ENCODE assay signal across 8 cellular contexts in genomic region chr13:32314968-32315254, GRCh38. TPM values are rescaled to one million over a fixed set of nuclear protein-coding genes. Genes with fewer than 3 reads are reported as not detected.
DNase-seq lines count a peak whose midpoint lies in the region; ATAC-seq, FAIRE-seq and TF ChIP-seq lines count a peak whose summit lies in the region.

No MANE protein-coding gene starts in this region.

- no peak for FAIRE-seq in kidney (lab: Jason Lieb, UNC)

- TF ChIP-seq POLR2A in breast epithelium (IDR thresholded peaks at IDR 0.05) = no peak

- no peaks in the 10 kb centered on the region for H3K36me3 ChIP-seq in breast epithelium
- H3K36me3 ChIP-seq in kidney (ENCODE audit: control insufficient read depth in 1 of 2, insufficient read depth in 2 of 2, low read length in 2 of 2) = no peaks in the 10 kb centered on the region

- intact Hi-C loops in CD14-positive monocyte (cut with micrococcal nuclease) (loop anchor here (5.0 to 10.0 kb wide), 3 partner anchors 110 to 1230 kb away; partner anchors contain the start of gene N4BP2L1 (in 2 of the 2)), breast epithelium (cut with DNase I; ENCODE audit: low total_unique reads) (loop anchor here (5.0 kb wide), 1 partner anchor 1372 kb away; no protein-coding TSS in a partner anchor), kidney (cut with DNase I) (no loop called here)

- H3K4me3 ChIP-seq in breast epithelium = peak overlapping the region; percentile 59 to 79 (median 73)
- peak overlapping the region; percentile 92 to 98 for H3K4me3 ChIP-seq in kidney (ENCODE audit: low read length in 2 of 2)

- peaks cover 0 to 3% (median 0%) of the 10 kb centered on the region in 7 donors for H3K9me3 Mint-ChIP-seq in CD14-positive monocyte

- H3K27me3 ChIP-seq in breast epithelium = no peaks in the 10 kb centered on the region

- DNase-seq in CD14-positive monocyte (ENCODE audit: low spot score) = peak; percentile 70
- DNase-seq in T-helper 1 cell = peak; percentile 10 to 68 (median 43)
- peak in 1 of 2 donors; percentile 40 for DNase-seq in breast epithelium (ENCODE audit: low spot score in 2 of 2)
- no peak for DNase-seq in kidney
- peak; percentile 17 to 47 (median 26) for DNase-seq in stimulated activated CD4-positive, alpha-beta T cell treated with anti-CD3 and anti-CD28 coated beads, TNF-alpha, amount 100 ng/mL, for 24 hours (ENCODE audit: low read depth in 3 of 3)
- DNase-seq in GOT3 (lab: John Stamatoyannopoulos, UW) = no peak

- peaks cover 3% of the 10 kb centered on the region in 2 donors for H3K36me3 Mint-ChIP-seq in CD14-positive monocyte

- H3K9me3 ChIP-seq in breast epithelium = no peaks in the 10 kb centered on the region
- no peaks in the 10 kb centered on the region for H3K9me3 ChIP-seq in kidney (ENCODE audit: control insufficient read depth in 1 of 2, low read length in 2 of 2)

- H3K27ac Mint-ChIP-seq in CD14-positive monocyte = peak overlapping the region; percentile 99 to 100 (median 100)

- H3K27ac ChIP-seq in breast epithelium (peak overlapping the region; percentile 98 to 99), kidney (ENCODE audit: low read depth in 2 of 2, low read length in 2 of 2) (peak overlapping the region; percentile 96 to 98)

- H3K4me1 ChIP-seq in breast epithelium (no peaks in the 10 kb centered on the region), kidney (ENCODE audit: control insufficient read depth in 1 of 2, insufficient read depth in 1 of 2, low read depth in 1 of 2, low read length in 2 of 2) (peaks cover 0 to 2% of the 10 kb centered on the region in 2 donors)

- H3K4me1 Mint-ChIP-seq in CD14-positive monocyte = peaks cover 26% of the 10 kb centered on the region

- H3K27me3 Mint-ChIP-seq in CD14-positive monocyte (ENCODE audit: low read depth in 3 of 3) = peaks cover 0 to 3% (median 0%) of the 10 kb centered on the region in 3 donors

- no peak for TF ChIP-seq CTCF in CD14-positive monocyte (IDR thresholded peaks at IDR 0.05)
- TF ChIP-seq CTCF in breast epithelium (IDR thresholded peaks at IDR 0.05) = peak in 1 of 3 donors; percentile 8
- no peak for TF ChIP-seq CTCF in kidney (IDR thresholded peaks at IDR 0.05; ENCODE audit: borderline replicate concordance, extremely low read depth, insufficient read depth)

- H3K9ac ChIP-seq in kidney (ENCODE audit: low read length in 2 of 2) = peak overlapping the region; percentile 98

- H3K4me3 Mint-ChIP-seq in CD14-positive monocyte = peak overlapping the region; percentile 93 to 96

- ATAC-seq in GM19395 (IDR thresholded peaks at IDR 0.05; ENCODE audit: unreplicated experiment) (peak; percentile 37), HG03521 (IDR thresholded peaks at IDR 0.05; ENCODE audit: unreplicated experiment) (peak; percentile 35)

RNA-seq across cellular contexts. Expression of gene ZAR1L, which starts 0.3 kb away (rescaled TPM):
- not detected for polyA plus RNA-seq in CD14-positive monocyte
- total RNA-seq in breast epithelium = not detected
- total RNA-seq in kidney = not detected
- not detected for polyA plus RNA-seq in kidney (ENCODE audit: insufficient read depth, low read depth, low replicate concordance)

RNA-seq across cellular contexts. Expression of gene BRCA2, which starts 0.4 kb away (rescaled TPM):
- polyA plus RNA-seq in CD14-positive monocyte (under 1 TPM; 0.36 TPM), kidney (ENCODE audit: insufficient read depth, low read depth, low replicate concordance) (0.02 TPM)
- total RNA-seq in breast epithelium (1 to 10 TPM in 2 of 3 donors, under 1 TPM in 1; 0.98 to 3.5 (median 1.3) TPM), kidney (2.0 TPM)

Comparison
In these comparisons a context has a peak if more than half of its experiments do, and no peak if none do; other contexts are left out.
1. DNase-seq: peak in CD14-positive monocyte (single experiment), T-helper 1 cell (5 of 5) and stimulated activated CD4-positive, alpha-beta T cell treated with anti-CD3 and anti-CD28 coated beads, TNF-alpha, amount 100 ng/mL, for 24 hours (3 of 3); none in kidney (single experiment) and GOT3 (single experiment).